Comparison of ENCODE assay signal across 1 cellular context in the genomic region with DNA sequence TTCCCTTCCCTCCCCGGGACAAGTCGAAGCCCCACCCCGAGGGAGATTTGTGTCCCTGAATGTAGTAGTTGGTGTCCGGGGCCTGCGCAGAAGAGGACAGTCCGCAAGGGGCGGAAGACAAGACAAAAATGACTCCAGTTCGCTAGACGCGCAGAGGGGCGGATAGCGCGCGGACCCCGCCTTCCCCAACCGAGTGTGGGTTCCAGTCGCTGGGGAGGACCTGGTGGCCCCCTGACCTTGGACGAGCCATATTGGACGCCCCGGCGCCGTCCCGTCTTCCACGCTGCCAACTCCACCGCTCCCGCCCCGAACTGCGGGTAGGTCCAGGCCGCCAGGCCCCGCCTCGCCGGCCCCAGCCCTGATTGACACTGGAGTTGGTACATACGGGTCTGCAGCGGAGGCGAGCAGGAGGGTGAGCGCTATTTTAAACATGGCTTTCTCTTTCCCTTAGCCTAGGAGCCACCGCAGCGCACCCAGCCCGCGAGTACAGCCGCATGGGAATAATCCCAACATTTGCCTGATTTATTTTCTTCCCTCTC.
A peak's percentile ranks its signal among the peaks of the same experiment; 100 is the strongest.
TF ChIP-seq lines count a peak whose summit lies in the region.

No MANE protein-coding gene starts in this region.

TF ChIP-seq in HepG2, 621 proteins besides CTCF, POLR2A, EP300 and RAD21 (continued from another document and continues in another):
- TF ChIP-seq, protein P1, sequence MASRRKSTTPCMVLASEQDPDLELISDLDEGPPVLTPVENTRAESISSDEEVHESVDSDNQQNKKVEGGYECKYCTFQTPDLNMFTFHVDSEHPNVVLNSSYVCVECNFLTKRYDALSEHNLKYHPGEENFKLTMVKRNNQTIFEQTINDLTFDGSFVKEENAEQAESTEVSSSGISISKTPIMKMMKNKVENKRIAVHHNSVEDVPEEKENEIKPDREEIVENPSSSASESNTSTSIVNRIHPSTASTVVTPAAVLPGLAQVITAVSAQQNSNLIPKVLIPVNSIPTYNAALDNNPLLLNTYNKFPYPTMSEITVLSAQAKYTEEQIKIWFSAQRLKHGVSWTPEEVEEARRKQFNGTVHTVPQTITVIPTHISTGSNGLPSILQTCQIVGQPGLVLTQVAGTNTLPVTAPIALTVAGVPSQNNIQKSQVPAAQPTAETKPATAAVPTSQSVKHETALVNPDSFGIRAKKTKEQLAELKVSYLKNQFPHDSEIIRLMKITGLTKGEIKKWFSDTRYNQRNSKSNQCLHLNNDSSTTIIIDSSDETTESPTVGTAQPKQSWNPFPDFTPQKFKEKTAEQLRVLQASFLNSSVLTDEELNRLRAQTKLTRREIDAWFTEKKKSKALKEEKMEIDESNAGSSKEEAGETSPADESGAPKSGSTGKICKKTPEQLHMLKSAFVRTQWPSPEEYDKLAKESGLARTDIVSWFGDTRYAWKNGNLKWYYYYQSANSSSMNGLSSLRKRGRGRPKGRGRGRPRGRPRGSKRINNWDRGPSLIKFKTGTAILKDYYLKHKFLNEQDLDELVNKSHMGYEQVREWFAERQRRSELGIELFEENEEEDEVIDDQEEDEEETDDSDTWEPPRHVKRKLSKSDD (CRISPR knock-in tag; IDR thresholded peaks at IDR 0.05; ENCODE audit: low read depth) = no peak
- TF ChIP-seq, protein P2, sequence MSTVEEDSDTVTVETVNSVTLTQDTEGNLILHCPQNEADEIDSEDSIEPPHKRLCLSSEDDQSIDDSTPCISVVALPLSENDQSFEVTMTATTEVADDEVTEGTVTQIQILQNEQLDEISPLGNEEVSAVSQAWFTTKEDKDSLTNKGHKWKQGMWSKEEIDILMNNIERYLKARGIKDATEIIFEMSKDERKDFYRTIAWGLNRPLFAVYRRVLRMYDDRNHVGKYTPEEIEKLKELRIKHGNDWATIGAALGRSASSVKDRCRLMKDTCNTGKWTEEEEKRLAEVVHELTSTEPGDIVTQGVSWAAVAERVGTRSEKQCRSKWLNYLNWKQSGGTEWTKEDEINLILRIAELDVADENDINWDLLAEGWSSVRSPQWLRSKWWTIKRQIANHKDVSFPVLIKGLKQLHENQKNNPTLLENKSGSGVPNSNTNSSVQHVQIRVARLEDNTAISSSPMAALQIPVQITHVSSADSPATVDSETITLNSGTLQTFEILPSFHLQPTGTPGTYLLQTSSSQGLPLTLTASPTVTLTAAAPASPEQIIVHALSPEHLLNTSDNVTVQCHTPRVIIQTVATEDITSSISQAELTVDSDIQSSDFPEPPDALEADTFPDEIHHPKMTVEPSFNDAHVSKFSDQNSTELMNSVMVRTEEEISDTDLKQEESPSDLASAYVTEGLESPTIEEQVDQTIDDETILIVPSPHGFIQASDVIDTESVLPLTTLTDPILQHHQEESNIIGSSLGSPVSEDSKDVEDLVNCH (CRISPR knock-in tag; IDR thresholded peaks at IDR 0.05) = no peak
- TF ChIP-seq FOXA3 (CRISPR knock-in tag; IDR thresholded peaks at IDR 0.05) = 0 out of 2 replicates have a peak, but pooled peaks have one; percentile 23
- no peak for TF ChIP-seq ZNF138 (CRISPR knock-in tag; IDR thresholded peaks at IDR 0.05; ENCODE audit: low read depth)
- TF ChIP-seq ZNF737 (CRISPR knock-in tag; IDR thresholded peaks at IDR 0.05; ENCODE audit: borderline replicate concordance) = no peak
- no peak for TF ChIP-seq ZSCAN12 (CRISPR knock-in tag; IDR thresholded peaks at IDR 0.05)
- TF ChIP-seq GFI1 (CRISPR knock-in tag; IDR thresholded peaks at IDR 0.05; ENCODE audit: borderline replicate concordance) = peak; percentile 51; the same call in 1 of the 2 replicates
- 0 out of 2 replicates have a peak, but pooled peaks have one; percentile 32 for TF ChIP-seq SIX4 (CRISPR knock-in tag; IDR thresholded peaks at IDR 0.05)
- peak; percentile 25; the same call in 1 of the 2 replicates for TF ChIP-seq ZNF556 (CRISPR knock-in tag; IDR thresholded peaks at IDR 0.05; ENCODE audit: borderline replicate concordance)
- TF ChIP-seq KLF16 (CRISPR knock-in tag; IDR thresholded peaks at IDR 0.05) = peak in 1 of 2 experiments; percentile 65; a peak in 1 of 4 replicates
- TF ChIP-seq DNMT1 (CRISPR knock-in tag; IDR thresholded peaks at IDR 0.05) = no peak
- TF ChIP-seq, protein P3, sequence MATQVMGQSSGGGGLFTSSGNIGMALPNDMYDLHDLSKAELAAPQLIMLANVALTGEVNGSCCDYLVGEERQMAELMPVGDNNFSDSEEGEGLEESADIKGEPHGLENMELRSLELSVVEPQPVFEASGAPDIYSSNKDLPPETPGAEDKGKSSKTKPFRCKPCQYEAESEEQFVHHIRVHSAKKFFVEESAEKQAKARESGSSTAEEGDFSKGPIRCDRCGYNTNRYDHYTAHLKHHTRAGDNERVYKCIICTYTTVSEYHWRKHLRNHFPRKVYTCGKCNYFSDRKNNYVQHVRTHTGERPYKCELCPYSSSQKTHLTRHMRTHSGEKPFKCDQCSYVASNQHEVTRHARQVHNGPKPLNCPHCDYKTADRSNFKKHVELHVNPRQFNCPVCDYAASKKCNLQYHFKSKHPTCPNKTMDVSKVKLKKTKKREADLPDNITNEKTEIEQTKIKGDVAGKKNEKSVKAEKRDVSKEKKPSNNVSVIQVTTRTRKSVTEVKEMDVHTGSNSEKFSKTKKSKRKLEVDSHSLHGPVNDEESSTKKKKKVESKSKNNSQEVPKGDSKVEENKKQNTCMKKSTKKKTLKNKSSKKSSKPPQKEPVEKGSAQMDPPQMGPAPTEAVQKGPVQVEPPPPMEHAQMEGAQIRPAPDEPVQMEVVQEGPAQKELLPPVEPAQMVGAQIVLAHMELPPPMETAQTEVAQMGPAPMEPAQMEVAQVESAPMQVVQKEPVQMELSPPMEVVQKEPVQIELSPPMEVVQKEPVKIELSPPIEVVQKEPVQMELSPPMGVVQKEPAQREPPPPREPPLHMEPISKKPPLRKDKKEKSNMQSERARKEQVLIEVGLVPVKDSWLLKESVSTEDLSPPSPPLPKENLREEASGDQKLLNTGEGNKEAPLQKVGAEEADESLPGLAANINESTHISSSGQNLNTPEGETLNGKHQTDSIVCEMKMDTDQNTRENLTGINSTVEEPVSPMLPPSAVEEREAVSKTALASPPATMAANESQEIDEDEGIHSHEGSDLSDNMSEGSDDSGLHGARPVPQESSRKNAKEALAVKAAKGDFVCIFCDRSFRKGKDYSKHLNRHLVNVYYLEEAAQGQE (IDR thresholded peaks at IDR 0.05; ENCODE audit: borderline replicate concordance in 1 of 2, low read depth in 1 of 2, low read length in 2 of 2) = no peak
- no peak for TF ChIP-seq ZMAT3 (CRISPR knock-in tag; conservative IDR thresholded peaks at IDR 0.05)
- TF ChIP-seq, protein P4, sequence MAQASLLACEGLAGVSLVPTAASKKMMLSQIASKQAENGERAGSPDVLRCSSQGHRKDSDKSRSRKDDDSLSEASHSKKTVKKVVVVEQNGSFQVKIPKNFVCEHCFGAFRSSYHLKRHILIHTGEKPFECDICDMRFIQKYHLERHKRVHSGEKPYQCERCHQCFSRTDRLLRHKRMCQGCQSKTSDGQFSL (CRISPR knock-in tag; IDR thresholded peaks at IDR 0.05) = no peak
- no peak for TF ChIP-seq MAFG (CRISPR knock-in tag; IDR thresholded peaks at IDR 0.05)
- no peak; the same call in 1 of the 2 replicates for TF ChIP-seq ELF3 (CRISPR knock-in tag; IDR thresholded peaks at IDR 0.05)
- TF ChIP-seq, protein P5, sequence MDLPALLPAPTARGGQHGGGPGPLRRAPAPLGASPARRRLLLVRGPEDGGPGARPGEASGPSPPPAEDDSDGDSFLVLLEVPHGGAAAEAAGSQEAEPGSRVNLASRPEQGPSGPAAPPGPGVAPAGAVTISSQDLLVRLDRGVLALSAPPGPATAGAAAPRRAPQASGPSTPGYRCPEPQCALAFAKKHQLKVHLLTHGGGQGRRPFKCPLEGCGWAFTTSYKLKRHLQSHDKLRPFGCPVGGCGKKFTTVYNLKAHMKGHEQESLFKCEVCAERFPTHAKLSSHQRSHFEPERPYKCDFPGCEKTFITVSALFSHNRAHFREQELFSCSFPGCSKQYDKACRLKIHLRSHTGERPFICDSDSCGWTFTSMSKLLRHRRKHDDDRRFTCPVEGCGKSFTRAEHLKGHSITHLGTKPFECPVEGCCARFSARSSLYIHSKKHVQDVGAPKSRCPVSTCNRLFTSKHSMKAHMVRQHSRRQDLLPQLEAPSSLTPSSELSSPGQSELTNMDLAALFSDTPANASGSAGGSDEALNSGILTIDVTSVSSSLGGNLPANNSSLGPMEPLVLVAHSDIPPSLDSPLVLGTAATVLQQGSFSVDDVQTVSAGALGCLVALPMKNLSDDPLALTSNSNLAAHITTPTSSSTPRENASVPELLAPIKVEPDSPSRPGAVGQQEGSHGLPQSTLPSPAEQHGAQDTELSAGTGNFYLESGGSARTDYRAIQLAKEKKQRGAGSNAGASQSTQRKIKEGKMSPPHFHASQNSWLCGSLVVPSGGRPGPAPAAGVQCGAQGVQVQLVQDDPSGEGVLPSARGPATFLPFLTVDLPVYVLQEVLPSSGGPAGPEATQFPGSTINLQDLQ (CRISPR knock-in tag; IDR thresholded peaks at IDR 0.05) = no peak
- TF ChIP-seq SIN3A (IDR thresholded peaks at IDR 0.05; ENCODE audit: borderline replicate concordance, low read depth, low read length) = no peak
- peak; percentile 78 for TF ChIP-seq RBFOX2 (IDR thresholded peaks at IDR 0.05; ENCODE audit: low read depth, low read length)
- TF ChIP-seq YEATS4 (CRISPR knock-in tag; IDR thresholded peaks at IDR 0.05; ENCODE audit: borderline replicate concordance) = peak; percentile 79
- no peak; the same call in 1 of the 2 replicates for TF ChIP-seq CCDC6 (CRISPR knock-in tag; IDR thresholded peaks at IDR 0.05)
- peak; percentile 64 for TF ChIP-seq ZFY (CRISPR knock-in tag; IDR thresholded peaks at IDR 0.05)
- TF ChIP-seq KLF9 (CRISPR knock-in tag; IDR thresholded peaks at IDR 0.05; ENCODE audit: low read depth) = no peak
- no peak; the same call in 1 of the 2 replicates for TF ChIP-seq ZFP90 (CRISPR knock-in tag; IDR thresholded peaks at IDR 0.05; ENCODE audit: borderline replicate concordance)
- no peak for TF ChIP-seq ZNF264 (CRISPR knock-in tag; IDR thresholded peaks at IDR 0.05)
- TF ChIP-seq ATRX (CRISPR knock-in tag; IDR thresholded peaks at IDR 0.05; ENCODE audit: borderline replicate concordance) = no peak
- no peak for TF ChIP-seq ZNF260 (CRISPR knock-in tag; IDR thresholded peaks at IDR 0.05; ENCODE audit: borderline replicate concordance, low read depth)
- TF ChIP-seq MAFF (IDR thresholded peaks at IDR 0.05; ENCODE audit: low read depth, low read length) = no peak
- TF ChIP-seq ZEB1 (IDR thresholded peaks at IDR 0.05; ENCODE audit: insufficient replicate concordance, low read depth) = no peak
- peak; percentile 57; the same call in 1 of the 2 replicates for TF ChIP-seq MTA1 (CRISPR knock-in tag; IDR thresholded peaks at IDR 0.05; ENCODE audit: borderline replicate concordance)
- no peak for TF ChIP-seq CHD4 (IDR thresholded peaks at IDR 0.05; ENCODE audit: borderline replicate concordance, low read length)
- no peak for TF ChIP-seq KLF13 (CRISPR knock-in tag; IDR thresholded peaks at IDR 0.05)
- no peak for TF ChIP-seq PITX1 (CRISPR knock-in tag; IDR thresholded peaks at IDR 0.05)
- TF ChIP-seq ZNF225 (CRISPR knock-in tag; IDR thresholded peaks at IDR 0.05) = no peak
- TF ChIP-seq, protein P6, sequence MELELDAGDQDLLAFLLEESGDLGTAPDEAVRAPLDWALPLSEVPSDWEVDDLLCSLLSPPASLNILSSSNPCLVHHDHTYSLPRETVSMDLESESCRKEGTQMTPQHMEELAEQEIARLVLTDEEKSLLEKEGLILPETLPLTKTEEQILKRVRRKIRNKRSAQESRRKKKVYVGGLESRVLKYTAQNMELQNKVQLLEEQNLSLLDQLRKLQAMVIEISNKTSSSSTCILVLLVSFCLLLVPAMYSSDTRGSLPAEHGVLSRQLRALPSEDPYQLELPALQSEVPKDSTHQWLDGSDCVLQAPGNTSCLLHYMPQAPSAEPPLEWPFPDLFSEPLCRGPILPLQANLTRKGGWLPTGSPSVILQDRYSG (CRISPR knock-in tag; IDR thresholded peaks at IDR 0.05) = no peak
- no peak for TF ChIP-seq ZFYVE20 (CRISPR knock-in tag; IDR thresholded peaks at IDR 0.05; ENCODE audit: borderline replicate concordance, low read depth)
- no peak for TF ChIP-seq ZNF577 (CRISPR knock-in tag; IDR thresholded peaks at IDR 0.05; ENCODE audit: borderline replicate concordance, low read depth)
- TF ChIP-seq KDM6A (CRISPR knock-in tag; IDR thresholded peaks at IDR 0.05; ENCODE audit: low read depth) = no peak
- no peak for TF ChIP-seq U2AF1 (optimal IDR thresholded peaks at IDR 0.05; ENCODE audit: low read depth, low read length)
- no peak for TF ChIP-seq TOPORS (CRISPR knock-in tag; IDR thresholded peaks at IDR 0.05)
- TF ChIP-seq, protein P7, sequence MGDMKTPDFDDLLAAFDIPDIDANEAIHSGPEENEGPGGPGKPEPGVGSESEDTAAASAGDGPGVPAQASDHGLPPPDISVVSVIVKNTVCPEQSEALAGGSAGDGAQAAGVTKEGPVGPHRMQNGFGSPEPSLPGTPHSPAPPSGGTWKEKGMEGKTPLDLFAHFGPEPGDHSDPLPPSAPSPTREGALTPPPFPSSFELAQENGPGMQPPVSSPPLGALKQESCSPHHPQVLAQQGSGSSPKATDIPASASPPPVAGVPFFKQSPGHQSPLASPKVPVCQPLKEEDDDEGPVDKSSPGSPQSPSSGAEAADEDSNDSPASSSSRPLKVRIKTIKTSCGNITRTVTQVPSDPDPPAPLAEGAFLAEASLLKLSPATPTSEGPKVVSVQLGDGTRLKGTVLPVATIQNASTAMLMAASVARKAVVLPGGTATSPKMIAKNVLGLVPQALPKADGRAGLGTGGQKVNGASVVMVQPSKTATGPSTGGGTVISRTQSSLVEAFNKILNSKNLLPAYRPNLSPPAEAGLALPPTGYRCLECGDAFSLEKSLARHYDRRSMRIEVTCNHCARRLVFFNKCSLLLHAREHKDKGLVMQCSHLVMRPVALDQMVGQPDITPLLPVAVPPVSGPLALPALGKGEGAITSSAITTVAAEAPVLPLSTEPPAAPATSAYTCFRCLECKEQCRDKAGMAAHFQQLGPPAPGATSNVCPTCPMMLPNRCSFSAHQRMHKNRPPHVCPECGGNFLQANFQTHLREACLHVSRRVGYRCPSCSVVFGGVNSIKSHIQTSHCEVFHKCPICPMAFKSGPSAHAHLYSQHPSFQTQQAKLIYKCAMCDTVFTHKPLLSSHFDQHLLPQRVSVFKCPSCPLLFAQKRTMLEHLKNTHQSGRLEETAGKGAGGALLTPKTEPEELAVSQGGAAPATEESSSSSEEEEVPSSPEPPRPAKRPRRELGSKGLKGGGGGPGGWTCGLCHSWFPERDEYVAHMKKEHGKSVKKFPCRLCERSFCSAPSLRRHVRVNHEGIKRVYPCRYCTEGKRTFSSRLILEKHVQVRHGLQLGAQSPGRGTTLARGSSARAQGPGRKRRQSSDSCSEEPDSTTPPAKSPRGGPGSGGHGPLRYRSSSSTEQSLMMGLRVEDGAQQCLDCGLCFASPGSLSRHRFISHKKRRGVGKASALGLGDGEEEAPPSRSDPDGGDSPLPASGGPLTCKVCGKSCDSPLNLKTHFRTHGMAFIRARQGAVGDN (CRISPR knock-in tag; IDR thresholded peaks at IDR 0.05) = peak; percentile 71
- TF ChIP-seq AGO2 (optimal IDR thresholded peaks at IDR 0.05; ENCODE audit: low read depth, low read length) = peak; percentile 74
- TF ChIP-seq TMF1 (CRISPR knock-in tag; IDR thresholded peaks at IDR 0.05; ENCODE audit: low read depth) = no peak
- no peak for TF ChIP-seq GTF2F1 (IDR thresholded peaks at IDR 0.05; ENCODE audit: low read length)
